ENCODE assay signal across 8 cellular contexts in genomic region chr16:46690281-46691178, GRCh38. TPM values are rescaled to one million over a fixed set of nuclear protein-coding genes. Genes with fewer than 3 reads are reported as not detected.
DNase-seq lines count a peak whose midpoint lies in the region; TF ChIP-seq lines count a peak whose summit lies in the region.

No MANE protein-coding gene starts in this region.

- H2AK5ac ChIP-seq in trophoblast cell (ENCODE audit: low read length): no peak overlapping the region

- H4K20me1 ChIP-seq in OCI-LY1 (ENCODE audit: insufficient read depth, low read length): no peaks in the 10 kb centered on the region

- no peak overlapping the region for H4K12ac ChIP-seq in trophoblast cell (ENCODE audit: low read depth, low read length)

- TF ChIP-seq CTCF in OCI-LY1 (IDR thresholded peaks at IDR 0.05; ENCODE audit: low read length) (no peak), esophagus muscularis mucosa (IDR thresholded peaks at IDR 0.05) (no peak)

- H3K23ac ChIP-seq in trophoblast cell (ENCODE audit: low read length): peak overlapping the region; percentile 83

- peak overlapping the region; percentile 77 for H3K9ac ChIP-seq in OCI-LY1 (ENCODE audit: low read length)
- peak overlapping the region; percentile 85 for H3K9ac ChIP-seq in trophoblast cell (ENCODE audit: low read length)

- TF ChIP-seq POLR2A in esophagus muscularis mucosa (IDR thresholded peaks at IDR 0.05; ENCODE audit: low read depth): no peak

- H4K8ac ChIP-seq in trophoblast cell (ENCODE audit: low read depth, low read length): peak overlapping the region; percentile 15

- H3K79me1 ChIP-seq in trophoblast cell (ENCODE audit: low read length): peaks cover 14% of the 10 kb centered on the region

- intact Hi-C loops in esophagus muscularis mucosa (cut with DNase I): no loop called here

- DNase-seq in ELF-1 (ENCODE audit: low read depth, low spot score): peak; percentile 34
- DNase-seq in esophagus muscularis mucosa (ENCODE audit: extremely low spot score): no peak
- no peak for DNase-seq in trophoblast cell
- DNase-seq in retina: no peak
- DNase-seq in NCI-H2029 treated with DMSO at 0.1 percent for 48 hours (lab: John Stamatoyannopoulos, UW): no peak
- DNase-seq in activated naive CD4-positive, alpha-beta T cell (lab: John Stamatoyannopoulos, UW): no peak
- DNase-seq in KG1 (lab: John Stamatoyannopoulos, UW): no peak

- peak overlapping the region; percentile 78 for H3K4ac ChIP-seq in trophoblast cell (ENCODE audit: low read depth, low read length)

- H3K9me2 ChIP-seq in OCI-LY1 (ENCODE audit: low read depth, low read length): no peaks in the 10 kb centered on the region

- H3K27me3 ChIP-seq in OCI-LY1 (ENCODE audit: insufficient read depth, low read length) (no peaks in the 10 kb centered on the region), esophagus muscularis mucosa (no peaks in the 10 kb centered on the region), trophoblast cell (ENCODE audit: insufficient read depth, low read length) (no peaks in the 10 kb centered on the region)

- peaks cover 47% of the 10 kb centered on the region for H3K4me1 ChIP-seq in OCI-LY1 (ENCODE audit: insufficient read depth, low read length, severe bottlenecking)
- H3K4me1 ChIP-seq in esophagus muscularis mucosa: peaks cover 33 to 40% (median 37%) of the 10 kb centered on the region in 4 donors
- H3K4me1 ChIP-seq in trophoblast cell (ENCODE audit: control insufficient read depth in 1 of 2, insufficient read depth in 2 of 2, low read length in 2 of 2): peaks cover 4 to 8% of the 10 kb centered on the region in 2 experiments

- H3K4me3 ChIP-seq in OCI-LY1 (ENCODE audit: low read depth, low read length, poor library complexity, severe bottlenecking) (peak overlapping the region; percentile 74), esophagus muscularis mucosa (peak overlapping the region; percentile 75 to 89 (median 80)), trophoblast cell (ENCODE audit: low read depth, low read length) (peak overlapping the region; percentile 93)

- no peak overlapping the region for H2AFZ ChIP-seq in OCI-LY1 (ENCODE audit: low read length)
- H2AFZ ChIP-seq in trophoblast cell (ENCODE audit: insufficient read depth, low read length, poor library complexity): no peak overlapping the region

- no peaks in the 10 kb centered on the region for H3F3A ChIP-seq in OCI-LY1 (ENCODE audit: insufficient read depth, low read length)

- H3K14ac ChIP-seq in trophoblast cell (ENCODE audit: low read length): peak overlapping the region; percentile 15

- H3K9me3 ChIP-seq in OCI-LY1 (ENCODE audit: low read length) (no peaks in the 10 kb centered on the region), esophagus muscularis mucosa (no peaks in the 10 kb centered on the region), trophoblast cell (ENCODE audit: insufficient read depth, low read depth, low read length) (no peaks in the 10 kb centered on the region)

- H2BK5ac ChIP-seq in trophoblast cell (ENCODE audit: low read depth, low read length, poor library complexity): peak overlapping the region; percentile 15

- WGBS in esophagus muscularis mucosa: 16% methylated on average over 21 of the region's 21 CpGs
- WGBS in trophoblast cell (ENCODE audit: extremely low coverage, insufficient coverage, insufficient read length): no CpG with 5 or more reads among the region's 21 CpGs

- no peak overlapping the region for H2BK12ac ChIP-seq in trophoblast cell (ENCODE audit: low read length)

- no peak overlapping the region for H2BK120ac ChIP-seq in trophoblast cell (ENCODE audit: insufficient read depth, low read length, poor library complexity)

- peak overlapping the region; percentile 57 for H4K91ac ChIP-seq in trophoblast cell (ENCODE audit: low read depth, low read length)

- peak overlapping the region; percentile 86 for H3K27ac ChIP-seq in OCI-LY1 (ENCODE audit: low read depth, low read length, poor library complexity, severe bottlenecking)
- peak overlapping the region in 3 of 4 donors; percentile 87 to 93 (median 92) for H3K27ac ChIP-seq in esophagus muscularis mucosa (replicated peaks in 1 of 4)
- H3K27ac ChIP-seq in trophoblast cell (ENCODE audit: low read depth, low read length): peak overlapping the region; percentile 72

- H3K36me3 ChIP-seq in OCI-LY1 (ENCODE audit: insufficient read depth, low read length) (peaks cover 42% of the 10 kb centered on the region), esophagus muscularis mucosa (no peaks in the 10 kb centered on the region), trophoblast cell (ENCODE audit: control insufficient read depth in 1 of 2, insufficient read depth in 2 of 2, low read length in 2 of 2) (peaks cover 5 to 8% of the 10 kb centered on the region in 2 experiments)

- peak overlapping the region; percentile 22 for H3K18ac ChIP-seq in trophoblast cell (ENCODE audit: low read length)

- TF ChIP-seq EP300 in esophagus muscularis mucosa (IDR thresholded peaks at IDR 0.05): no peak

- H3K79me2 ChIP-seq in OCI-LY1 (ENCODE audit: insufficient read depth, low read length): peaks cover 53% of the 10 kb centered on the region
- H3K79me2 ChIP-seq in trophoblast cell (ENCODE audit: control insufficient read depth, insufficient read depth, low read length, poor library complexity): peaks cover 18% of the 10 kb centered on the region

- H3K4me2 ChIP-seq in OCI-LY1 (ENCODE audit: low read length): peak overlapping the region; percentile 93
- peak overlapping the region; percentile 84 for H3K4me2 ChIP-seq in trophoblast cell (ENCODE audit: low read length)

RNA-seq across cellular contexts. Expression of gene ORC6, which starts 1.1 kb away (rescaled TPM):
- under 1 TPM; 0.32 to 0.99 (median 0.67) TPM for total RNA-seq in esophagus muscularis mucosa
- 51.5 and 52.0 TPM in 2 replicates for polyA plus RNA-seq in trophoblast cell (2013)

RNA-seq across cellular contexts. Expression of gene VPS35, which starts 1.6 kb away (rescaled TPM):
- 100 to 1,000 TPM in 1 of 4 donors, 10 to 100 TPM in 3; 58.7 to 100 (median 67.3) TPM for total RNA-seq in esophagus muscularis mucosa
- 95.6 and 98.7 TPM in 2 replicates for polyA plus RNA-seq in trophoblast cell (2013)

RNA-seq across cellular contexts. Expression of gene MYLK3, which starts 57.6 kb away (rescaled TPM):
- 1 to 10 TPM in 1 of 4 donors, under 1 TPM in 3; 0.33 to 1.2 (median 0.57) TPM for total RNA-seq in esophagus muscularis mucosa
- polyA plus RNA-seq in trophoblast cell (2013): 1.8 and 2.2 TPM in 2 replicates
